Comparison of ENCODE assay signal across 8 cellular contexts in genomic region chr13:49098198-49098597, GRCh38.
A peak's percentile ranks its signal among the peaks of the same experiment; 100 is the strongest.
DNase-seq lines count a peak whose midpoint lies in the region; ATAC-seq and TF ChIP-seq lines count a peak whose summit lies in the region.

No MANE protein-coding gene starts in this region.

- H3K36me3 ChIP-seq in SK-N-SH (replicated peaks in 1 of 2; ENCODE audit: control insufficient read depth in 1 of 2, insufficient read depth in 2 of 2, low read length in 1 of 2) (peaks cover 0 to 7% of the 10 kb centered on the region in 2 experiments), gastroesophageal sphincter (no peaks in the 10 kb centered on the region), gastrocnemius medialis (no peaks in the 10 kb centered on the region)

- no peak for TF ChIP-seq POLR2A in gastroesophageal sphincter (IDR thresholded peaks at IDR 0.05)
- peak in 1 of 2 donors; percentile 46 for TF ChIP-seq POLR2A in gastrocnemius medialis (IDR thresholded peaks at IDR 0.05)

- H3K4me1 ChIP-seq in SK-N-SH (ENCODE audit: control insufficient read depth in 1 of 2, insufficient read depth in 2 of 2, low read depth in 1 of 2, low read length in 1 of 2): peaks cover 12% of the 10 kb centered on the region in 2 experiments; a peak in 3 of 4 replicates
- peaks cover 8 to 32% (median 11%) of the 10 kb centered on the region in 3 donors for H3K4me1 ChIP-seq in gastroesophageal sphincter
- H3K4me1 ChIP-seq in gastrocnemius medialis: peaks cover 22 to 23% of the 10 kb centered on the region in 2 donors

- CTCF ChIA-PET in SK-N-SH (lab: Yijun Ruan, JAX): interaction anchor here (1.8 kb wide), 1 partner anchor 11 kb away, joined by 7 read pairs; no protein-coding TSS in a partner anchor

- intact Hi-C loops in gastrocnemius medialis (cut with DNase I; ENCODE audit: low total_unique reads): loop anchor here (2.0 to 10.0 kb wide), 4 partner anchors 123 to 397 kb away; partner anchors contain the start of genes CDADC1, FNDC3A and PHF11

- peak; percentile 39 for DNase-seq in GM03348 (ENCODE audit: low spot score)
- DNase-seq in SK-N-SH: peak; percentile 4
- no peak for DNase-seq in gastrocnemius medialis
- DNase-seq in ecto neural progenitor cell (ENCODE audit: low spot score): no peak
- DNase-seq in SKM-1 treated with dmso at 0.1 percent for 144 hours (lab: John Stamatoyannopoulos, UW; ENCODE audit: unreplicated experiment): no peak
- DNase-seq in T-helper 1 cell: no peak
- DNase-seq in NCI-H774 (lab: John Stamatoyannopoulos, UW): no peak

- TF ChIP-seq EP300 in SK-N-SH (IDR thresholded peaks at IDR 0.05; ENCODE audit: borderline replicate concordance in 1 of 2, low read depth in 1 of 2, low read length in 1 of 2): peak; percentile 37 to 66; a peak in 3 of 4 replicates
- TF ChIP-seq EP300 in gastroesophageal sphincter (IDR thresholded peaks at IDR 0.05): peak; percentile 77

- TF ChIP-seq CTCF in SK-N-SH (IDR thresholded peaks at IDR 0.05): no peak
- TF ChIP-seq CTCF in gastroesophageal sphincter (IDR thresholded peaks at IDR 0.05): no peak
- TF ChIP-seq CTCF in gastrocnemius medialis (IDR thresholded peaks at IDR 0.05 in 4 of 5, conservative IDR thresholded peaks at IDR 0.05 in 1 of 5): no peak

- peaks cover 73% of the 10 kb centered on the region for H3K79me2 ChIP-seq in SK-N-SH (ENCODE audit: insufficient read depth)

- TF ChIP-seq RAD21 in SK-N-SH (IDR thresholded peaks at IDR 0.05; ENCODE audit: low read length): no peak

- no peaks in the 10 kb centered on the region for H3K27me3 ChIP-seq in SK-N-SH (ENCODE audit: insufficient read depth)
- H3K27me3 ChIP-seq in gastroesophageal sphincter: no peaks in the 10 kb centered on the region
- no peaks in the 10 kb centered on the region for H3K27me3 ChIP-seq in gastrocnemius medialis

- 10% methylated on average over 2 of the region's 2 CpGs for WGBS in SK-N-SH (ENCODE audit: low lambda C conversion rate)
- WGBS in gastroesophageal sphincter (ENCODE audit: low coverage in 1 of 2), 2 donors: 8 to 25% methylated on average over 2 of the region's 2 CpGs

- ATAC-seq in gastroesophageal sphincter (peak; percentile 86), gastrocnemius medialis (peak; percentile 97 to 98)

- peaks cover 14% of the 10 kb centered on the region for H4K20me1 ChIP-seq in SK-N-SH (ENCODE audit: insufficient read depth)

- POLR2A ChIA-PET in SK-N-SH (lab: Yijun Ruan, JAX): no interaction called here

- H3K9me3 ChIP-seq in SK-N-SH (no peaks in the 10 kb centered on the region), gastroesophageal sphincter (no peaks in the 10 kb centered on the region), gastrocnemius medialis (no peaks in the 10 kb centered on the region)

- H3K4me2 ChIP-seq in SK-N-SH: peak overlapping the region; percentile 2; the same call in 1 of the 2 replicates

- H3F3A ChIP-seq in SK-N-SH (replicated peaks; ENCODE audit: insufficient read depth): peaks cover 39% of the 10 kb centered on the region

- no peak overlapping the region for H3K9ac ChIP-seq in SK-N-SH

- H3K9me2 ChIP-seq in SK-N-SH: no peaks in the 10 kb centered on the region

- in situ Hi-C loops in gastrocnemius medialis (cut with MboI; ENCODE audit: low sequenced_read_pairs in 4 of 4): no loop called here

- H3K4me3 ChIP-seq in SK-N-SH (ENCODE audit: low read depth in 2 of 2, low read length in 1 of 2): no peak overlapping the region
- no peak overlapping the region for H3K4me3 ChIP-seq in gastroesophageal sphincter
- no peak overlapping the region for H3K4me3 ChIP-seq in gastrocnemius medialis

- H3K27ac ChIP-seq in SK-N-SH (ENCODE audit: low read depth in 2 of 2, low read length in 1 of 2) (peak overlapping the region; percentile 55 to 91), gastroesophageal sphincter (peak overlapping the region; percentile 65 to 80 (median 73)), gastrocnemius medialis (peak overlapping the region; percentile 58 to 85 (median 76))

- H2AFZ ChIP-seq in SK-N-SH (ENCODE audit: low read depth): no peak overlapping the region

TF ChIP-seq in SK-N-SH, 30 proteins besides CTCF, POLR2A, EP300 and RAD21 (continues in another document):
- TF ChIP-seq JUND (IDR thresholded peaks at IDR 0.05): peak; percentile 74
- TF ChIP-seq POLR2AphosphoS5 (IDR thresholded peaks at IDR 0.05; ENCODE audit: low read depth, low read length): no peak; the same call in 1 of the 2 replicates
- TF ChIP-seq NRF1 (IDR thresholded peaks at IDR 0.05; ENCODE audit: low read depth, low read length): no peak
- no peak for TF ChIP-seq SMC3 (IDR thresholded peaks at IDR 0.05; ENCODE audit: low read depth, low read length)
- TF ChIP-seq CHD2 (IDR thresholded peaks at IDR 0.05; ENCODE audit: low read length, partially characterized antibody): no peak
- no peak for TF ChIP-seq USF1 (IDR thresholded peaks at IDR 0.05; ENCODE audit: borderline replicate concordance, low read depth)
- TF ChIP-seq GABPA (IDR thresholded peaks at IDR 0.05; ENCODE audit: low read depth): peak; percentile 36; the same call in 1 of the 2 replicates
- TF ChIP-seq ELF1 (IDR thresholded peaks at IDR 0.05): 0 out of 2 replicates have a peak, but pooled peaks have one; percentile 17
- TF ChIP-seq MXI1 (IDR thresholded peaks at IDR 0.05; ENCODE audit: low read depth, low read length): no peak
- TF ChIP-seq NFIC (IDR thresholded peaks at IDR 0.05; ENCODE audit: borderline replicate concordance): no peak
- TF ChIP-seq IRF3 (IDR thresholded peaks at IDR 0.05; ENCODE audit: low read depth, low read length): no peak
- no peak for TF ChIP-seq FOXM1 (IDR thresholded peaks at IDR 0.05; ENCODE audit: low read depth)
- peak; percentile 98 for TF ChIP-seq MEF2A (IDR thresholded peaks at IDR 0.05; ENCODE audit: borderline replicate concordance, low read depth)
- TF ChIP-seq YY1 (IDR thresholded peaks at IDR 0.05; ENCODE audit: low read depth): 0 out of 2 replicates have a peak, but pooled peaks have one; percentile 21
- 0 out of 2 replicates have a peak, but pooled peaks have one; percentile 51 for TF ChIP-seq TEAD4 (IDR thresholded peaks at IDR 0.05; ENCODE audit: borderline replicate concordance, insufficient read depth)
- TF ChIP-seq ZBTB33 (IDR thresholded peaks at IDR 0.05; ENCODE audit: borderline replicate concordance, low read depth): no peak
- TF ChIP-seq REST (IDR thresholded peaks at IDR 0.05; ENCODE audit: low read depth, low read length): no peak
- TF ChIP-seq TCF12 (IDR thresholded peaks at IDR 0.05): peak; percentile 53; the same call in 1 of the 2 replicates

Comparison
In these comparisons a context has a peak if more than half of its experiments do, and no peak if none do; other contexts are left out.
1. DNase-seq: peak in GM03348 (single experiment) and SK-N-SH (single experiment); none in gastrocnemius medialis (0 of 2), ecto neural progenitor cell (single experiment), SKM-1 treated with dmso at 0.1 percent for 144 hours (single experiment), T-helper 1 cell (0 of 5) and NCI-H774 (single experiment).
2. Peak in every context shown above with its lines, with median percentiles within 50 percentile points of each other: H3K27ac ChIP-seq.